Comparison of ENCODE assay signal across 1 cellular context in genomic region chr1:221069178-221069903, GRCh38.
TF ChIP-seq lines count a peak whose summit lies in the region.

No MANE protein-coding gene starts in this region.

TF ChIP-seq in GM12878, 131 proteins besides CTCF, POLR2A, EP300 and RAD21 (continued from another document and continues in another):
- TF ChIP-seq ZBTB40 (IDR thresholded peaks at IDR 0.05; ENCODE audit: borderline replicate concordance) (no peak), ETV6 (conservative IDR thresholded peaks at IDR 0.05 in 1 of 2, IDR thresholded peaks at IDR 0.05 in 1 of 2; ENCODE audit: borderline replicate concordance in 1 of 2, low read depth in 1 of 2) (peak in 1 of 2 experiments; percentile 64; a peak in 1 of 4 replicates), EGR1 (IDR thresholded peaks at IDR 0.05; ENCODE audit: borderline replicate concordance in 1 of 2, low read depth in 2 of 2, low read length in 2 of 2) (no peak), CREM (IDR thresholded peaks at IDR 0.05; ENCODE audit: low read depth) (peak; percentile 92; the same call in 1 of the 2 replicates), PML (IDR thresholded peaks at IDR 0.05; ENCODE audit: low read length) (peak; percentile 85), RAD51 (IDR thresholded peaks at IDR 0.05) (peak; percentile 52; the same call in 1 of the 2 replicates), MEF2B (IDR thresholded peaks at IDR 0.05; ENCODE audit: partially characterized antibody, poor library complexity, severe bottlenecking) (peak; percentile 97), NR2F1 (conservative IDR thresholded peaks at IDR 0.05) (peak; percentile 33; the same call in 1 of the 2 replicates), RELB (IDR thresholded peaks at IDR 0.05; ENCODE audit: low read depth) (peak; percentile 100), CHD2 (IDR thresholded peaks at IDR 0.05; ENCODE audit: borderline replicate concordance, low read depth, low read length) (peak; percentile 80; the same call in 1 of the 2 replicates), JUND (IDR thresholded peaks at IDR 0.05; ENCODE audit: low read depth, low read length) (peak; percentile 79; the same call in 1 of the 2 replicates), NR2C1 (IDR thresholded peaks at IDR 0.05) (no peak), MTA2 (IDR thresholded peaks at IDR 0.05; ENCODE audit: low read depth) (peak; percentile 99), ZBTB33 (IDR thresholded peaks at IDR 0.05) (no peak; the same call in 1 of the 2 replicates), BRCA1 (IDR thresholded peaks at IDR 0.05; ENCODE audit: low read depth, low read length) (no peak), RBBP5 (conservative IDR thresholded peaks at IDR 0.05) (no peak), PRDM15 (CRISPR knock-in tag; IDR thresholded peaks at IDR 0.05) (no peak), SKIL (IDR thresholded peaks at IDR 0.05; ENCODE audit: low read depth, poor library complexity, severe bottlenecking) (peak; percentile 91), RELA (IDR thresholded peaks at IDR 0.05; ENCODE audit: borderline replicate concordance, partially characterized antibody) (peak; percentile 55), IRF5 (IDR thresholded peaks at IDR 0.05; ENCODE audit: borderline replicate concordance) (no peak), GATAD2B (conservative IDR thresholded peaks at IDR 0.05; ENCODE audit: low read depth) (peak; percentile 93), RUNX3 (IDR thresholded peaks at IDR 0.05; ENCODE audit: low read length) (peak; percentile 96), TCF3 (IDR thresholded peaks at IDR 0.05; ENCODE audit: borderline replicate concordance, insufficient read depth, low read depth, low read length) (peak; percentile 61; the same call in 1 of the 2 replicates), NKRF (conservative IDR thresholded peaks at IDR 0.05) (peak; percentile 55), MXI1 (IDR thresholded peaks at IDR 0.05; ENCODE audit: low read depth, low read length) (peak; percentile 86), GABPA (IDR thresholded peaks at IDR 0.05; ENCODE audit: low read depth) (peak; percentile 59; the same call in 1 of the 2 replicates), TCF7 (IDR thresholded peaks at IDR 0.05; ENCODE audit: borderline replicate concordance) (peak; percentile 71), JUNB (IDR thresholded peaks at IDR 0.05) (peak; percentile 99), PKNOX1 (IDR thresholded peaks at IDR 0.05) (peak; percentile 96), SUZ12 (IDR thresholded peaks at IDR 0.05; ENCODE audit: unreplicated experiment) (no peak), ZNF384 (IDR thresholded peaks at IDR 0.05; ENCODE audit: borderline replicate concordance, low read depth, low read length) (peak; percentile 82), SPI1 (IDR thresholded peaks at IDR 0.05; ENCODE audit: borderline replicate concordance, insufficient read depth, low read depth, low read length) (peak; percentile 82), RCOR1 (conservative IDR thresholded peaks at IDR 0.05; ENCODE audit: low read depth, low read length) (0 out of 2 replicates have a peak, but pooled peaks have one; percentile 72)
